ENCODE assay signal across 1 cellular context in genomic region chr1:56569661-56570060, GRCh38.
TF ChIP-seq lines count a peak whose summit lies in the region.

No MANE protein-coding gene starts in this region.

TF ChIP-seq in HepG2, 621 proteins besides CTCF, POLR2A, EP300 and RAD21 (continued from another document and continues in another):
- no peak for TF ChIP-seq MAFF (IDR thresholded peaks at IDR 0.05; ENCODE audit: low read depth, low read length)
- peak; percentile 55 for TF ChIP-seq TCF7L2 (IDR thresholded peaks at IDR 0.05; ENCODE audit: low read depth, low read length)
- peak; percentile 46; the same call in 1 of the 2 replicates for TF ChIP-seq ATF3 (CRISPR knock-in tag; IDR thresholded peaks at IDR 0.05)
- no peak for TF ChIP-seq ZSCAN31 (CRISPR knock-in tag; IDR thresholded peaks at IDR 0.05; ENCODE audit: low read depth)
- 0 out of 2 replicates have a peak, but pooled peaks have one; percentile 29 for TF ChIP-seq ZKSCAN1 (IDR thresholded peaks at IDR 0.05; ENCODE audit: low read length)
- TF ChIP-seq NFKB2 (CRISPR knock-in tag; IDR thresholded peaks at IDR 0.05; ENCODE audit: borderline replicate concordance), result no peak
- no peak for TF ChIP-seq RARG (CRISPR knock-in tag; IDR thresholded peaks at IDR 0.05; ENCODE audit: low read depth)
- peak; percentile 99 for TF ChIP-seq ARID5B (CRISPR knock-in tag; IDR thresholded peaks at IDR 0.05)
- no peak for TF ChIP-seq ZSCAN25 (CRISPR knock-in tag; IDR thresholded peaks at IDR 0.05)
- TF ChIP-seq ZNF549 (CRISPR knock-in tag; IDR thresholded peaks at IDR 0.05), result no peak
- TF ChIP-seq PBX3 (CRISPR knock-in tag; IDR thresholded peaks at IDR 0.05; ENCODE audit: borderline replicate concordance), result no peak
- 0 out of 2 replicates have a peak, but pooled peaks have one; percentile 12 for TF ChIP-seq ELF1 (CRISPR knock-in tag; IDR thresholded peaks at IDR 0.05)
- TF ChIP-seq FOXK2 (IDR thresholded peaks at IDR 0.05), result no peak
- no peak for TF ChIP-seq FOXM1 (CRISPR knock-in tag; IDR thresholded peaks at IDR 0.05)
- TF ChIP-seq REST (IDR thresholded peaks at IDR 0.05; ENCODE audit: borderline replicate concordance in 1 of 2, low read depth in 1 of 2, low read length in 2 of 2), result peak in 1 of 2 experiments; percentile 28; a peak in 1 of 4 replicates
- TF ChIP-seq HNF4G (IDR thresholded peaks at IDR 0.05; ENCODE audit: borderline replicate concordance, low read depth, low read length), result peak; percentile 72; the same call in 1 of the 2 replicates
- TF ChIP-seq HNF4G (CRISPR knock-in tag; IDR thresholded peaks at IDR 0.05; ENCODE audit: borderline replicate concordance, low read depth), result no peak
- TF ChIP-seq POGZ (CRISPR knock-in tag; IDR thresholded peaks at IDR 0.05), result peak; percentile 90
- 0 out of 2 replicates have a peak, but pooled peaks have one; percentile 19 for TF ChIP-seq ZSCAN29 (CRISPR knock-in tag; conservative IDR thresholded peaks at IDR 0.05)
- 0 out of 2 replicates have a peak, but pooled peaks have one; percentile 38 for TF ChIP-seq ZNF605 (CRISPR knock-in tag; IDR thresholded peaks at IDR 0.05)
- no peak for TF ChIP-seq KLF9 (CRISPR knock-in tag; IDR thresholded peaks at IDR 0.05; ENCODE audit: low read depth)
- TF ChIP-seq TCF7 (IDR thresholded peaks at IDR 0.05; ENCODE audit: low read depth), result peak; percentile 94
- peak; percentile 66; the same call in 1 of the 2 replicates for TF ChIP-seq MIER3 (CRISPR knock-in tag; IDR thresholded peaks at IDR 0.05; ENCODE audit: borderline replicate concordance)
- TF ChIP-seq CERS6 (CRISPR knock-in tag; IDR thresholded peaks at IDR 0.05), result no peak
- no peak for TF ChIP-seq MTF1 (CRISPR knock-in tag; IDR thresholded peaks at IDR 0.05)
- TF ChIP-seq ZSCAN22 (CRISPR knock-in tag; IDR thresholded peaks at IDR 0.05), result no peak
- TF ChIP-seq SCMH1 (CRISPR knock-in tag; IDR thresholded peaks at IDR 0.05; ENCODE audit: borderline replicate concordance), result no peak
- peak; percentile 75; the same call in 1 of the 2 replicates for TF ChIP-seq RFXAP (CRISPR knock-in tag; IDR thresholded peaks at IDR 0.05; ENCODE audit: borderline replicate concordance)
- TF ChIP-seq ZNF703 (CRISPR knock-in tag; IDR thresholded peaks at IDR 0.05; ENCODE audit: borderline replicate concordance), result no peak
- TF ChIP-seq ZNF562 (CRISPR knock-in tag; IDR thresholded peaks at IDR 0.05; ENCODE audit: borderline replicate concordance), result no peak
- TF ChIP-seq ZNF274 (CRISPR knock-in tag; IDR thresholded peaks at IDR 0.05), result no peak
- TF ChIP-seq ZBTB34 (CRISPR knock-in tag; IDR thresholded peaks at IDR 0.05), result no peak
- peak; percentile 83 for TF ChIP-seq SIX4 (CRISPR knock-in tag; IDR thresholded peaks at IDR 0.05)
- TF ChIP-seq ZBTB39 (CRISPR knock-in tag; IDR thresholded peaks at IDR 0.05), result no peak
- peak; percentile 65; the same call in 1 of the 2 replicates for TF ChIP-seq RXRA (CRISPR knock-in tag; IDR thresholded peaks at IDR 0.05)
- peak; percentile 87 for TF ChIP-seq PAXIP1 (CRISPR knock-in tag; conservative IDR thresholded peaks at IDR 0.05)
- no peak for TF ChIP-seq ZFP82 (CRISPR knock-in tag; IDR thresholded peaks at IDR 0.05; ENCODE audit: borderline replicate concordance)
- TF ChIP-seq ZFYVE20 (CRISPR knock-in tag; IDR thresholded peaks at IDR 0.05; ENCODE audit: borderline replicate concordance, low read depth), result no peak
- no peak for TF ChIP-seq RFX1 (IDR thresholded peaks at IDR 0.05)
- no peak for TF ChIP-seq ZNF253 (CRISPR knock-in tag; IDR thresholded peaks at IDR 0.05; ENCODE audit: borderline replicate concordance)
- TF ChIP-seq PPARG (CRISPR knock-in tag; conservative IDR thresholded peaks at IDR 0.05), result peak; percentile 81
- no peak for TF ChIP-seq BRF2 (CRISPR knock-in tag; IDR thresholded peaks at IDR 0.05)
